In genomic region chr1:197200468-197200899, GRCh38 we compare ENCODE assay signal across 8 cellular contexts. TPM values are rescaled to one million over a fixed set of nuclear protein-coding genes. Genes with fewer than 3 reads are reported as not detected.
DNase-seq lines count a peak whose midpoint lies in the region; ATAC-seq and TF ChIP-seq lines count a peak whose summit lies in the region.

No MANE protein-coding gene starts in this region.

- no TSS peak for BruUV-seq in Caco-2 (replicated peaks; lab: Mats Ljungman, UMichigan)

- H3K36me3 Mint-ChIP-seq in Caco-2 (ENCODE audit: insufficient read depth, unreplicated experiment): no peaks in the 10 kb centered on the region
- peaks cover 12% of the 10 kb centered on the region for H3K36me3 Mint-ChIP-seq in T-helper 2 cell treated with Interferon-gamma antibody and Interleukin-4, amounts not matched to agents 5 μg/mL and 100 μg/mL, for 36 hours (ENCODE audit: low read depth)
- H3K36me3 Mint-ChIP-seq in natural killer cell: no peaks in the 10 kb centered on the region

- no peaks in the 10 kb centered on the region; the same call in 1 of the 2 replicates for H3K4me1 ChIP-seq in Caco-2
- peaks cover 7% of the 10 kb centered on the region; the same call in 1 of the 2 replicates for H3K4me1 ChIP-seq in HEK293 (ENCODE audit: control insufficient read depth, insufficient read depth, low read length)

- TF ChIP-seq CTCF in Caco-2 (IDR thresholded peaks at IDR 0.05; ENCODE audit: insufficient read depth in 1 of 2, low read depth in 1 of 2, low read length in 1 of 2, severe bottlenecking in 1 of 2, unreplicated experiment in 1 of 2) (no peak), HEK293 (tag by site-specific recombination; IDR thresholded peaks at IDR 0.05) (no peak), epithelial cell of proximal tubule (conservative IDR thresholded peaks at IDR 0.05; ENCODE audit: low read depth, low read length) (no peak), natural killer cell (IDR thresholded peaks at IDR 0.05) (no peak)

- peak in 1 of 3 donors; percentile 0 for ATAC-seq in natural killer cell

- no peaks in the 10 kb centered on the region for H3K36me3 ChIP-seq in Caco-2 (ENCODE audit: control insufficient read depth, insufficient read depth, low read length)
- H3K36me3 ChIP-seq in HEK293 (ENCODE audit: control insufficient read depth in 2 of 2, insufficient read depth in 1 of 2, low read length in 2 of 2): no peaks in the 10 kb centered on the region

- H3K27ac Mint-ChIP-seq in Caco-2 (ENCODE audit: unreplicated experiment) (peak overlapping the region; percentile 92), natural killer cell (peak overlapping the region; percentile 93 to 94)
- H3K27ac Mint-ChIP-seq in T-helper 2 cell treated with Interferon-gamma antibody and Interleukin-4, amounts not matched to agents 5 μg/mL and 100 μg/mL, for 36 hours: peak overlapping the region; percentile 91

- intact Hi-C loops in Caco-2 (cut with micrococcal nuclease; ENCODE audit: unreplicated experiment) (no loop called here), natural killer cell (cut with micrococcal nuclease) (no loop called here)

- H3K27me3 ChIP-seq in Caco-2 (replicated peaks; ENCODE audit: control insufficient read depth, insufficient read depth, low read length): no peaks in the 10 kb centered on the region

- DNase-seq in Caco-2: peak in 1 of 2 experiments; percentile 8
- peak; percentile 14 for DNase-seq in T-helper 2 cell treated with Interferon-gamma antibody and Interleukin-4, amounts not matched to agents 5 μg/mL and 100 μg/mL, for 36 hours (ENCODE audit: low spot score)
- no peak for DNase-seq in epithelial cell of proximal tubule (ENCODE audit: low read depth)
- no peak for DNase-seq in natural killer cell
- DNase-seq in COLO668 (lab: John Stamatoyannopoulos, UW; ENCODE audit: unreplicated experiment): no peak
- DNase-seq in activated gamma-delta T cell (lab: John Stamatoyannopoulos, UW): no peak
- DNase-seq in GF-D8 (lab: John Stamatoyannopoulos, UW): no peak

- POLR2A ChIA-PET in Caco-2 (lab: Charles Lee) (no interaction called here), HEK293 (lab: Yijun Ruan, JAX) (no interaction called here)

- H3K27me3 Mint-ChIP-seq in Caco-2 (ENCODE audit: insufficient read depth, unreplicated experiment) (no peaks in the 10 kb centered on the region), natural killer cell (ENCODE audit: low read depth in 2 of 2) (no peaks in the 10 kb centered on the region)
- peaks cover 2% of the 10 kb centered on the region for H3K27me3 Mint-ChIP-seq in T-helper 2 cell treated with Interferon-gamma antibody and Interleukin-4, amounts not matched to agents 5 μg/mL and 100 μg/mL, for 36 hours (ENCODE audit: low read depth)

- CTCF ChIA-PET in Caco-2 (lab: Charles Lee) (no interaction called here), HEK293 (lab: Yijun Ruan, JAX) (no interaction called here)

- peak overlapping the region; percentile 88 for H3K4me3 Mint-ChIP-seq in Caco-2 (ENCODE audit: unreplicated experiment)
- peak overlapping the region; percentile 95 for H3K4me3 Mint-ChIP-seq in T-helper 2 cell treated with Interferon-gamma antibody and Interleukin-4, amounts not matched to agents 5 μg/mL and 100 μg/mL, for 36 hours
- H3K4me3 Mint-ChIP-seq in natural killer cell: peak overlapping the region; percentile 98

- peak overlapping the region; percentile 94 for H3K27ac ChIP-seq in HEK293 (ENCODE audit: extremely low read depth, low read depth, low read length)

- H3K4me1 Mint-ChIP-seq in Caco-2 (ENCODE audit: low read depth, unreplicated experiment): peaks cover 7% of the 10 kb centered on the region
- H3K4me1 Mint-ChIP-seq in T-helper 2 cell treated with Interferon-gamma antibody and Interleukin-4, amounts not matched to agents 5 μg/mL and 100 μg/mL, for 36 hours (ENCODE audit: low read depth): peaks cover 41% of the 10 kb centered on the region
- peaks cover 59 to 60% of the 10 kb centered on the region in 2 donors for H3K4me1 Mint-ChIP-seq in natural killer cell

- H3K9me3 ChIP-seq in Caco-2 (no peaks in the 10 kb centered on the region), HEK293 (ENCODE audit: control insufficient read depth, insufficient read depth, low read depth, low read length) (no peaks in the 10 kb centered on the region)

- H3K4me3 ChIP-seq in Caco-2 (ENCODE audit: low read depth, low read length): peak overlapping the region; percentile 77
- peak overlapping the region; percentile 88 for H3K4me3 ChIP-seq in HEK293 (ENCODE audit: low read depth, low read length)
- peak overlapping the region; percentile 81 for H3K4me3 ChIP-seq in epithelial cell of proximal tubule (ENCODE audit: low read depth, low read length)

- H3K9me3 Mint-ChIP-seq in Caco-2 (ENCODE audit: unreplicated experiment) (no peaks in the 10 kb centered on the region), natural killer cell (no peaks in the 10 kb centered on the region)
- H3K9me3 Mint-ChIP-seq in T-helper 2 cell treated with Interferon-gamma antibody and Interleukin-4, amounts not matched to agents 5 μg/mL and 100 μg/mL, for 36 hours: no peaks in the 10 kb centered on the region

TF ChIP-seq in HEK293, 187 proteins besides CTCF, POLR2A, EP300 and RAD21:
- 0 out of 2 replicates have a peak, but pooled peaks have one; percentile 19 for TF ChIP-seq ZNF335 (tag by site-specific recombination; conservative IDR thresholded peaks at IDR 0.05)
- no peak for TF ChIP-seq ZNF530 (tag by site-specific recombination; IDR thresholded peaks at IDR 0.05; ENCODE audit: low read depth)
- TF ChIP-seq BCL6B (tag by site-specific recombination; IDR thresholded peaks at IDR 0.05): no peak
- TF ChIP-seq ZNF561 (tag by site-specific recombination; IDR thresholded peaks at IDR 0.05; ENCODE audit: borderline replicate concordance): no peak
- TF ChIP-seq ZNF202 (tag by site-specific recombination; IDR thresholded peaks at IDR 0.05; ENCODE audit: borderline replicate concordance): no peak
- TF ChIP-seq BCL11B (tag by site-specific recombination; IDR thresholded peaks at IDR 0.05; ENCODE audit: low read depth): no peak
- TF ChIP-seq ZBTB20 (tag by site-specific recombination; IDR thresholded peaks at IDR 0.05): peak; percentile 87
- TF ChIP-seq RBAK (tag by site-specific recombination; IDR thresholded peaks at IDR 0.05): no peak
- TF ChIP-seq KLF9 (tag by site-specific recombination; IDR thresholded peaks at IDR 0.05; ENCODE audit: low read depth): peak; percentile 49; the same call in 1 of the 2 replicates
- 0 out of 2 replicates have a peak, but pooled peaks have one; percentile 23 for TF ChIP-seq ZNF2 (tag by site-specific recombination; IDR thresholded peaks at IDR 0.05)

RNA-seq across cellular contexts. Expression of gene ZBTB41, which starts 0.6 kb away (rescaled TPM):
- total RNA-seq in Caco-2 (2022): 7.2 and 7.9 TPM in 2 replicates
- 6.0 and 8.1 TPM in 2 replicates for total RNA-seq in epithelial cell of proximal tubule
- 1 to 10 TPM; 7.0 to 9.9 (median 8.2) TPM for total RNA-seq in natural killer cell

RNA-seq across cellular contexts. Expression of gene ASPM, which starts 54.0 kb away (rescaled TPM):
- total RNA-seq in Caco-2 (2022) (41.9 and 42.7 TPM in 2 replicates), epithelial cell of proximal tubule (38.6 and 39.6 TPM in 2 replicates), natural killer cell (1 to 10 TPM in 2 of 3 donors, under 1 TPM in 1; 0.73 to 1.9 (median 1.1) TPM)

Comparison
In these comparisons a context has a peak if more than half of its experiments do, and no peak if none do; other contexts are left out.
1. RNA of gene ASPM, which starts 54.0 kb away (total RNA-seq): 41.9 to 42.7 TPM in Caco-2 and 38.6 to 39.6 TPM in epithelial cell of proximal tubule; 0.73 to 1.9 TPM in natural killer cell; every median in the first group is over 10 times any median in the second.
2. Peak in every context shown above with its lines, with median percentiles within 50 percentile points of each other: H3K4me3 ChIP-seq, H3K27ac Mint-ChIP-seq and H3K4me3 Mint-ChIP-seq.